ENCODE assay signal across 26 cellular contexts in the genomic region with DNA sequence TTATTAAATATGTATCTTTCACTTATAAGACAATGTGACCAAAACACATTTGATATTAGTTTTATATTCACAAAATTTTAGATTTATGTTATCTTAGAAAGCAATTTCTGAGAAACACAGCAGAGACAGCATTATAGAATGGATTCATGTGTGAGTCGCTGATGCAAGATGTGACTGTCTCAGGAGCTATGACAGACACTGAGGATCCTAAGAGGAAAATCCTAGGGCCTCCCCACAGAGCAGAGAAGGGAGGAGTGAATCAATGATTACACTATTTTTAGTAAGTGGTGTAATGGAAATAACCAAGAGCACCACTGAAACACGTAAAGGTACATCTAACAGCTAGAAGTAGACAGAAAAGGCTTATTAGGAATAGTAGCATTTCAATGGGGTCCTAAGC.
"Had no signal": no experiment of that assay in that cellular context is flagged by ENCODE, and none has a peak within 500 bp of the region (broad histone marks: within the 10 kb centered on the region; RNA-seq: fewer than 3 reads in every experiment).

No MANE protein-coding gene starts in this region.

- ATAC-seq: gastroesophageal sphincter; left colon; left ventricle myocardium superior; naive thymus-derived CD4-positive, alpha-beta T cell; stimulated activated effector memory CD8-positive, alpha-beta T cell treated with anti-CD3 and anti-CD28 coated beads, Interleukin-12 subunit alpha, Interleukin-12 subunit beta, amount 100 ng/mL, for 72 hours; stimulated activated naive CD8-positive, alpha-beta T cell treated with anti-CD3 and anti-CD28 coated beads, Interleukin-15, Interleukin-2, amounts not matched to agents 100 U/mL and 50 U/mL, for 24 hours; upper lobe of right lung had no signal

- H3K4me3 ChIP-seq: colonic mucosa, esophagus muscularis mucosa, gastroesophageal sphincter, lung, right atrium auricular region, sigmoid colon, tibial artery, upper lobe of right lung, vagina had no signal

- H3K36me3 ChIP-seq: colonic mucosa, esophagus muscularis mucosa, gastroesophageal sphincter, neutrophil, right atrium auricular region, sigmoid colon, tibial artery, upper lobe of right lung, vagina had no signal

- H3K4me1 ChIP-seq: colonic mucosa, esophagus muscularis mucosa, gastroesophageal sphincter, right atrium auricular region, sigmoid colon, tibial artery, upper lobe of right lung, vagina had no signal

- DNase-seq: cerebellar nuclear complex; colonic mucosa; effector CD4-positive, alpha-beta T cell; glutamatergic neuron; immature natural killer cell; left colon; left ventricle myocardium superior; mesendoderm; naive thymus-derived CD4-positive, alpha-beta T cell; nephron progenitor cell; posterior cingulate gyrus; sigmoid colon; small intestine; stimulated activated CD4-positive, alpha-beta T cell treated with anti-CD3 and anti-CD28 coated beads, Interleukin-2, amount 100 ng/mL, for 48 hours; stimulated activated CD8-positive, alpha-beta memory T cell treated with anti-CD3 and anti-CD28 coated beads, Interleukin-4, amount 100 ng/mL, for 48 hours; stimulated activated naive CD8-positive, alpha-beta T cell treated with anti-CD3 and anti-CD28 coated beads, Interleukin-15, Interleukin-2, amounts not matched to agents 100 U/mL and 50 U/mL, for 24 hours; tibial artery; upper lobe of right lung had no signal

- H3K27ac ChIP-seq: colonic mucosa, esophagus muscularis mucosa, gastroesophageal sphincter, neutrophil, right atrium auricular region, sigmoid colon, tibial artery, upper lobe of right lung, vagina had no signal

- H3K9me3 ChIP-seq: colonic mucosa, esophagus muscularis mucosa, gastroesophageal sphincter, neutrophil, right atrium auricular region, sigmoid colon, tibial artery, upper lobe of right lung, vagina had no signal

- H3K27me3 ChIP-seq: colonic mucosa, esophagus muscularis mucosa, gastroesophageal sphincter, neutrophil, right atrium auricular region, sigmoid colon, tibial artery, upper lobe of right lung, vagina had no signal

- FAIRE-seq: keratinocyte, small intestine had no signal
